In genomic region chr6:27290850-27291208, GRCh38 we compare ENCODE assay signal across 1 cellular context.
TF ChIP-seq lines count a peak whose summit lies in the region.

No MANE protein-coding gene starts in this region.

TF ChIP-seq in A549, 52 proteins besides CTCF, POLR2A, EP300 and RAD21:
- TF ChIP-seq ESRRA (IDR thresholded peaks at IDR 0.05; ENCODE audit: borderline replicate concordance, low read length) (no peak), E2F6 (IDR thresholded peaks at IDR 0.05; ENCODE audit: borderline replicate concordance, low read depth) (no peak), CBX8 (IDR thresholded peaks at IDR 0.05) (no peak), ATOH8 (CRISPR knock-in tag; IDR thresholded peaks at IDR 0.05; ENCODE audit: low read depth) (no peak), EHMT2 (IDR thresholded peaks at IDR 0.05; ENCODE audit: low read depth) (no peak), ZC3H11A (IDR thresholded peaks at IDR 0.05) (no peak), USF2 (IDR thresholded peaks at IDR 0.05) (no peak), NFE2L2 (conservative IDR thresholded peaks at IDR 0.05; ENCODE audit: low read length) (no peak), KDM1A (IDR thresholded peaks at IDR 0.05; ENCODE audit: low read depth) (no peak), NPAS2 (CRISPR knock-in tag; IDR thresholded peaks at IDR 0.05; ENCODE audit: borderline replicate concordance) (no peak), ELK1 (IDR thresholded peaks at IDR 0.05; ENCODE audit: low read depth, low read length) (no peak), ZNF302 (CRISPR knock-in tag; IDR thresholded peaks at IDR 0.05) (no peak), HEYL (CRISPR knock-in tag; IDR thresholded peaks at IDR 0.05) (no peak), BHLHE40 (IDR thresholded peaks at IDR 0.05; ENCODE audit: low read depth, low read length) (no peak), RFX5 (IDR thresholded peaks at IDR 0.05) (no peak), REST (IDR thresholded peaks at IDR 0.05) (no peak), HDAC2 (IDR thresholded peaks at IDR 0.05) (no peak), CHD2 (IDR thresholded peaks at IDR 0.05; ENCODE audit: low read length, partially characterized antibody) (no peak), KDM5A (IDR thresholded peaks at IDR 0.05) (no peak)
